ENCODE assay signal across 8 cellular contexts in the genomic region with DNA sequence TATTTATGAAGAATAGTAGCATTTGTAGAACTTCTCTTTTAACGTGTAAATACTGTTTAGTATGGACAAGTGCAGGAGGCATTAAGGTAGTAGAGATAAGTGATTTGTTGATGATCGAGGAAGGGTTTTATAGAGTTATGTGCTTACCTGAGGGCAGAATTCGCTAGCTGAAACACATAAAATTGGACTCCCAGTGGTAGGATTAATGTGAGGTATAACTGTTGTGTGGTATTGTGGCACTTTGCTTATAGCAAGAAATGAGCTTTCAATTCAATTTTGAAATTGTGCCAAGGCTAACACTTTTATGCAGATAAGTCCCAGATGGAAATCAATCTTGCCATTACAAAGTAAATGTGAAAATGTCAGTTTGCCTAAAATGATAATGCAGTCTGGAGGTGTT. TPM values are rescaled to one million over a fixed set of nuclear protein-coding genes. Genes with fewer than 3 reads are reported as not detected.
DNase-seq lines count a peak whose midpoint lies in the region; ATAC-seq and TF ChIP-seq lines count a peak whose summit lies in the region.

No MANE protein-coding gene starts in this region.

- H3K9me3 ChIP-seq in iPS-15b (ENCODE audit: control insufficient read depth, insufficient read depth, low read length) (no peaks in the 10 kb centered on the region), stomach smooth muscle (ENCODE audit: control insufficient read depth in 2 of 2, low read length in 2 of 2) (no peaks in the 10 kb centered on the region)

- H3K9ac ChIP-seq in iPS-15b (ENCODE audit: low read depth, low read length) (no peak overlapping the region), stomach smooth muscle (ENCODE audit: low read length in 2 of 2) (peak overlapping the region; percentile 81 to 90)

- H3K36me3 ChIP-seq in iPS-15b (ENCODE audit: control insufficient read depth, insufficient read depth, low read length), result no peaks in the 10 kb centered on the region
- H3K36me3 ChIP-seq in stomach smooth muscle (ENCODE audit: control insufficient read depth in 2 of 2, insufficient read depth in 2 of 2, low read length in 2 of 2), result peaks cover 0 to 3% of the 10 kb centered on the region in 2 donors

- DNase-seq in T-helper 1 cell (no peak), activated B cell treated with CpG ODN at 0.5 μM for 24 hours (no peak)
- no peak for DNase-seq in stimulated activated naive CD4-positive, alpha-beta T cell treated with Interleukin-2 at 50 U/mL for 16 hours (lab: John Stamatoyannopoulos, UW)
- no peak for DNase-seq in stimulated activated CD4-positive, alpha-beta T cell treated with anti-CD3 and anti-CD28 coated beads, Interleukin-2, amount 100 ng/mL, for 24 hours
- no peak for DNase-seq in stimulated activated CD8-positive, alpha-beta memory T cell treated with anti-CD3 and anti-CD28 coated beads, Interleukin-4, amount 100 ng/mL, for 48 hours

- H3K4me3 Mint-ChIP-seq in T-helper 1 cell treated with Interleukin-12 subunit alpha and Interleukin-12 subunit beta and Interleukin-4 antibody, amounts not matched to agents 30 μg/mL and 1 μg/mL, for 36 hours, result peak overlapping the region; percentile 92
- peak overlapping the region; percentile 98 for H3K4me3 Mint-ChIP-seq in activated B cell treated with CpG ODN at 0.5 μM for 24 hours

- POLR2A ChIA-PET in activated B cell treated with CpG ODN at 0.5 μM for 24 hours (lab: Charles Lee), result interaction anchor here (0.8 kb wide), 1 partner anchor 299 kb away, joined by 4 read pairs; the partner anchor contains the start of gene FEM1C

- TF ChIP-seq CTCF in activated B cell treated with CpG ODN at 0.5 μM for 24 hours (IDR thresholded peaks at IDR 0.05), result no peak

- no peak overlapping the region for H3K27ac Mint-ChIP-seq in T-helper 1 cell treated with Interleukin-12 subunit alpha and Interleukin-12 subunit beta and Interleukin-4 antibody, amounts not matched to agents 30 μg/mL and 1 μg/mL, for 36 hours
- peak overlapping the region; percentile 89 for H3K27ac Mint-ChIP-seq in activated B cell treated with CpG ODN at 0.5 μM for 24 hours

- no peaks in the 10 kb centered on the region for H3K27me3 Mint-ChIP-seq in T-helper 1 cell treated with Interleukin-12 subunit alpha and Interleukin-12 subunit beta and Interleukin-4 antibody, amounts not matched to agents 30 μg/mL and 1 μg/mL, for 36 hours (ENCODE audit: low read depth)
- no peaks in the 10 kb centered on the region for H3K27me3 Mint-ChIP-seq in activated B cell treated with CpG ODN at 0.5 μM for 24 hours

- H3K27ac ChIP-seq in stomach smooth muscle (ENCODE audit: low read length), result peak overlapping the region; percentile 85

- H3K36me3 Mint-ChIP-seq in T-helper 1 cell treated with Interleukin-12 subunit alpha and Interleukin-12 subunit beta and Interleukin-4 antibody, amounts not matched to agents 30 μg/mL and 1 μg/mL, for 36 hours (ENCODE audit: low read depth), result peaks cover 13% of the 10 kb centered on the region
- peaks cover 11% of the 10 kb centered on the region for H3K36me3 Mint-ChIP-seq in activated B cell treated with CpG ODN at 0.5 μM for 24 hours (ENCODE audit: low read depth)

- H3K4me3 ChIP-seq in iPS-15b (ENCODE audit: low read depth, low read length), result peak overlapping the region; percentile 99
- H3K4me3 ChIP-seq in stomach smooth muscle (ENCODE audit: low read length in 2 of 2), result peak overlapping the region; percentile 91 to 94

- intact Hi-C loops in activated B cell treated with CpG ODN at 0.5 μM for 24 hours (cut with micrococcal nuclease), result loop anchor here (5.0 kb wide), 2 partner anchors 546 to 734 kb away; partner anchors contain the start of gene CCDC112

- H3K27me3 ChIP-seq in iPS-15b (ENCODE audit: control insufficient read depth, insufficient read depth, low read length), result peaks cover 10% of the 10 kb centered on the region
- H3K27me3 ChIP-seq in stomach smooth muscle (ENCODE audit: control insufficient read depth in 1 of 2, insufficient read depth in 2 of 2, low read length in 2 of 2), result no peaks in the 10 kb centered on the region

- CTCF ChIA-PET in activated B cell treated with CpG ODN at 0.5 μM for 24 hours (lab: Charles Lee), result interaction anchor here (1.3 kb wide), 1 partner anchor 208 kb away, joined by 5 read pairs; no protein-coding TSS in a partner anchor

- peaks cover 10% of the 10 kb centered on the region for H3K4me1 ChIP-seq in iPS-15b (ENCODE audit: control insufficient read depth, insufficient read depth, low read length)
- peaks cover 20% of the 10 kb centered on the region for H3K4me1 ChIP-seq in stomach smooth muscle (ENCODE audit: control insufficient read depth, insufficient read depth, low read length)

- no peaks in the 10 kb centered on the region for H3K9me3 Mint-ChIP-seq in T-helper 1 cell treated with Interleukin-12 subunit alpha and Interleukin-12 subunit beta and Interleukin-4 antibody, amounts not matched to agents 30 μg/mL and 1 μg/mL, for 36 hours
- H3K9me3 Mint-ChIP-seq in activated B cell treated with CpG ODN at 0.5 μM for 24 hours, result no peaks in the 10 kb centered on the region

- no peak for ATAC-seq in activated B cell treated with CpG ODN at 0.5 μM for 24 hours (ENCODE audit: low read depth)

- peaks cover 38% of the 10 kb centered on the region for H3K4me1 Mint-ChIP-seq in T-helper 1 cell treated with Interleukin-12 subunit alpha and Interleukin-12 subunit beta and Interleukin-4 antibody, amounts not matched to agents 30 μg/mL and 1 μg/mL, for 36 hours (ENCODE audit: low read depth)
- H3K4me1 Mint-ChIP-seq in activated B cell treated with CpG ODN at 0.5 μM for 24 hours, result peaks cover 64% of the 10 kb centered on the region

RNA-seq across cellular contexts. Expression of gene AP3S1, which starts 1.2 kb away (rescaled TPM):
- total RNA-seq in activated B cell treated with CpG ODN at 0.5 μM for 24 hours, result 41.5 and 43.2 TPM in 2 replicates

RNA-seq across cellular contexts. Expression of gene ATG12, which starts 1.6 kb away (rescaled TPM):
- total RNA-seq in activated B cell treated with CpG ODN at 0.5 μM for 24 hours, result 54.8 and 73.9 TPM in 2 replicates

RNA-seq across cellular contexts. Expression of gene CDO1, which starts 26.5 kb away (rescaled TPM):
- not detected in 2 replicates for total RNA-seq in activated B cell treated with CpG ODN at 0.5 μM for 24 hours
